In the genomic region with DNA sequence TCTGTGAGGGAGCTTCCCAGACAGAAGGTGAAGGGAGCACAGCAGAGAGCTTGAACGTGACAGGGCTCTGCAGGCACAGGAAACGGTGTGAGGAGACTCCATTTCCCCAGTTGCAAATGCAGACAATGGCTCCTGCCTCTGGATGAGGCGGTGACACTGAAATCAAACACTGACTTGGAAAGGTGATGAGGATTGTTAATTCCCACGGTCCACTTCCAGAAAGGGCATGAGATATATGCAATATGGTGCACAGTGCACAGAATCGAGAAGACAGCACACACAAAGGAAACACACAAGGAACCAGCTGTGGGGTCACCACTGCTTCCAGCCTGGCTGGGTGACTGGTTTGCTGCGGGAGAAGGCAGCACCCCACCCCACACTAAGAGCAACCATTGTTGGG, we compare ENCODE assay signal across 1 cellular context.
TF ChIP-seq lines count a peak whose summit lies in the region.

No MANE protein-coding gene starts in this region.

TF ChIP-seq in HepG2, 621 proteins besides CTCF, POLR2A, EP300 and RAD21:
- TF ChIP-seq AKAP8 (CRISPR knock-in tag; IDR thresholded peaks at IDR 0.05) (no peak), ARNTL (CRISPR knock-in tag; IDR thresholded peaks at IDR 0.05) (no peak), ZFX (CRISPR knock-in tag; IDR thresholded peaks at IDR 0.05; ENCODE audit: low read depth) (no peak), NRL (CRISPR knock-in tag; IDR thresholded peaks at IDR 0.05; ENCODE audit: borderline replicate concordance) (no peak), ZNF75D (CRISPR knock-in tag; IDR thresholded peaks at IDR 0.05; ENCODE audit: borderline replicate concordance) (no peak), ZNF354B (CRISPR knock-in tag; IDR thresholded peaks at IDR 0.05) (no peak), KLF13 (CRISPR knock-in tag; IDR thresholded peaks at IDR 0.05) (no peak), CBX5 (CRISPR knock-in tag; IDR thresholded peaks at IDR 0.05; ENCODE audit: borderline replicate concordance) (no peak), POLR2AphosphoS5 (IDR thresholded peaks at IDR 0.05; ENCODE audit: low read depth, low read length) (no peak), ZBTB20 (CRISPR knock-in tag; IDR thresholded peaks at IDR 0.05; ENCODE audit: borderline replicate concordance, low read depth) (no peak), KDM3A (CRISPR knock-in tag; IDR thresholded peaks at IDR 0.05; ENCODE audit: low read depth) (no peak), ZNF839 (CRISPR knock-in tag; IDR thresholded peaks at IDR 0.05; ENCODE audit: borderline replicate concordance) (no peak), ZNF430 (CRISPR knock-in tag; IDR thresholded peaks at IDR 0.05) (no peak), ZNF136 (CRISPR knock-in tag; IDR thresholded peaks at IDR 0.05; ENCODE audit: low read depth) (no peak)
- TF ChIP-seq, protein P1, sequence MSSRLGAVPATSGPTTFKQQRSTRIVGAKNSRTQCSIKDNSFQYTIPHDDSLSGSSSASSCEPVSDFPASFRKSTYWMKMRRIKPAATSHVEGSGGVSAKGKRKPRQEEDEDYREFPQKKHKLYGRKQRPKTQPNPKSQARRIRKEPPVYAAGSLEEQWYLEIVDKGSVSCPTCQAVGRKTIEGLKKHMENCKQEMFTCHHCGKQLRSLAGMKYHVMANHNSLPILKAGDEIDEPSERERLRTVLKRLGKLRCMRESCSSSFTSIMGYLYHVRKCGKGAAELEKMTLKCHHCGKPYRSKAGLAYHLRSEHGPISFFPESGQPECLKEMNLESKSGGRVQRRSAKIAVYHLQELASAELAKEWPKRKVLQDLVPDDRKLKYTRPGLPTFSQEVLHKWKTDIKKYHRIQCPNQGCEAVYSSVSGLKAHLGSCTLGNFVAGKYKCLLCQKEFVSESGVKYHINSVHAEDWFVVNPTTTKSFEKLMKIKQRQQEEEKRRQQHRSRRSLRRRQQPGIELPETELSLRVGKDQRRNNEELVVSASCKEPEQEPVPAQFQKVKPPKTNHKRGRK (CRISPR knock-in tag; IDR thresholded peaks at IDR 0.05), result no peak
- TF ChIP-seq, protein P2, sequence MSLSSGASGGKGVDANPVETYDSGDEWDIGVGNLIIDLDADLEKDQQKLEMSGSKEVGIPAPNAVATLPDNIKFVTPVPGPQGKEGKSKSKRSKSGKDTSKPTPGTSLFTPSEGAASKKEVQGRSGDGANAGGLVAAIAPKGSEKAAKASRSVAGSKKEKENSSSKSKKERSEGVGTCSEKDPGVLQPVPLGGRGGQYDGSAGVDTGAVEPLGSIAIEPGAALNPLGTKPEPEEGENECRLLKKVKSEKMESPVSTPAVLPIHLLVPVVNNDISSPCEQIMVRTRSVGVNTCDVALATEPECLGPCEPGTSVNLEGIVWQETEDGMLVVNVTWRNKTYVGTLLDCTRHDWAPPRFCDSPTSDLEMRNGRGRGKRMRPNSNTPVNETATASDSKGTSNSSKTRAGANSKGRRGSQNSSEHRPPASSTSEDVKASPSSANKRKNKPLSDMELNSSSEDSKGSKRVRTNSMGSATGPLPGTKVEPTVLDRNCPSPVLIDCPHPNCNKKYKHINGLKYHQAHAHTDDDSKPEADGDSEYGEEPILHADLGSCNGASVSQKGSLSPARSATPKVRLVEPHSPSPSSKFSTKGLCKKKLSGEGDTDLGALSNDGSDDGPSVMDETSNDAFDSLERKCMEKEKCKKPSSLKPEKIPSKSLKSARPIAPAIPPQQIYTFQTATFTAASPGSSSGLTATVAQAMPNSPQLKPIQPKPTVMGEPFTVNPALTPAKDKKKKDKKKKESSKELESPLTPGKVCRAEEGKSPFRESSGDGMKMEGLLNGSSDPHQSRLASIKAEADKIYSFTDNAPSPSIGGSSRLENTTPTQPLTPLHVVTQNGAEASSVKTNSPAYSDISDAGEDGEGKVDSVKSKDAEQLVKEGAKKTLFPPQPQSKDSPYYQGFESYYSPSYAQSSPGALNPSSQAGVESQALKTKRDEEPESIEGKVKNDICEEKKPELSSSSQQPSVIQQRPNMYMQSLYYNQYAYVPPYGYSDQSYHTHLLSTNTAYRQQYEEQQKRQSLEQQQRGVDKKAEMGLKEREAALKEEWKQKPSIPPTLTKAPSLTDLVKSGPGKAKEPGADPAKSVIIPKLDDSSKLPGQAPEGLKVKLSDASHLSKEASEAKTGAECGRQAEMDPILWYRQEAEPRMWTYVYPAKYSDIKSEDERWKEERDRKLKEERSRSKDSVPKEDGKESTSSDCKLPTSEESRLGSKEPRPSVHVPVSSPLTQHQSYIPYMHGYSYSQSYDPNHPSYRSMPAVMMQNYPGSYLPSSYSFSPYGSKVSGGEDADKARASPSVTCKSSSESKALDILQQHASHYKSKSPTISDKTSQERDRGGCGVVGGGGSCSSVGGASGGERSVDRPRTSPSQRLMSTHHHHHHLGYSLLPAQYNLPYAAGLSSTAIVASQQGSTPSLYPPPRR (CRISPR knock-in tag; IDR thresholded peaks at IDR 0.05; ENCODE audit: borderline replicate concordance), result no peak
- TF ChIP-seq, protein P3, sequence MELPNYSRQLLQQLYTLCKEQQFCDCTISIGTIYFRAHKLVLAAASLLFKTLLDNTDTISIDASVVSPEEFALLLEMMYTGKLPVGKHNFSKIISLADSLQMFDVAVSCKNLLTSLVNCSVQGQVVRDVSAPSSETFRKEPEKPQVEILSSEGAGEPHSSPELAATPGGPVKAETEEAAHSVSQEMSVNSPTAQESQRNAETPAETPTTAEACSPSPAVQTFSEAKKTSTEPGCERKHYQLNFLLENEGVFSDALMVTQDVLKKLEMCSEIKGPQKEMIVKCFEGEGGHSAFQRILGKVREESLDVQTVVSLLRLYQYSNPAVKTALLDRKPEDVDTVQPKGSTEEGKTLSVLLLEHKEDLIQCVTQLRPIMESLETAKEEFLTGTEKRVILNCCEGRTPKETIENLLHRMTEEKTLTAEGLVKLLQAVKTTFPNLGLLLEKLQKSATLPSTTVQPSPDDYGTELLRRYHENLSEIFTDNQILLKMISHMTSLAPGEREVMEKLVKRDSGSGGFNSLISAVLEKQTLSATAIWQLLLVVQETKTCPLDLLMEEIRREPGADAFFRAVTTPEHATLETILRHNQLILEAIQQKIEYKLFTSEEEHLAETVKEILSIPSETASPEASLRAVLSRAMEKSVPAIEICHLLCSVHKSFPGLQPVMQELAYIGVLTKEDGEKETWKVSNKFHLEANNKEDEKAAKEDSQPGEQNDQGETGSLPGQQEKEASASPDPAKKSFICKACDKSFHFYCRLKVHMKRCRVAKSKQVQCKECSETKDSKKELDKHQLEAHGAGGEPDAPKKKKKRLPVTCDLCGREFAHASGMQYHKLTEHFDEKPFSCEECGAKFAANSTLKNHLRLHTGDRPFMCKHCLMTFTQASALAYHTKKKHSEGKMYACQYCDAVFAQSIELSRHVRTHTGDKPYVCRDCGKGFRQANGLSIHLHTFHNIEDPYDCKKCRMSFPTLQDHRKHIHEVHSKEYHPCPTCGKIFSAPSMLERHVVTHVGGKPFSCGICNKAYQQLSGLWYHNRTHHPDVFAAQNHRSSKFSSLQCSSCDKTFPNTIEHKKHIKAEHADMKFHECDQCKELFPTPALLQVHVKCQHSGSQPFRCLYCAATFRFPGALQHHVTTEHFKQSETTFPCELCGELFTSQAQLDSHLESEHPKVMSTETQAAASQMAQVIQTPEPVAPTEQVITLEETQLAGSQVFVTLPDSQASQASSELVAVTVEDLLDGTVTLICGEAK (IDR thresholded peaks at IDR 0.05), result no peak
- TF ChIP-seq, protein P3 (CRISPR knock-in tag; IDR thresholded peaks at IDR 0.05), result no peak
